Comparison of ENCODE assay signal across 1 cellular context in the genomic region with DNA sequence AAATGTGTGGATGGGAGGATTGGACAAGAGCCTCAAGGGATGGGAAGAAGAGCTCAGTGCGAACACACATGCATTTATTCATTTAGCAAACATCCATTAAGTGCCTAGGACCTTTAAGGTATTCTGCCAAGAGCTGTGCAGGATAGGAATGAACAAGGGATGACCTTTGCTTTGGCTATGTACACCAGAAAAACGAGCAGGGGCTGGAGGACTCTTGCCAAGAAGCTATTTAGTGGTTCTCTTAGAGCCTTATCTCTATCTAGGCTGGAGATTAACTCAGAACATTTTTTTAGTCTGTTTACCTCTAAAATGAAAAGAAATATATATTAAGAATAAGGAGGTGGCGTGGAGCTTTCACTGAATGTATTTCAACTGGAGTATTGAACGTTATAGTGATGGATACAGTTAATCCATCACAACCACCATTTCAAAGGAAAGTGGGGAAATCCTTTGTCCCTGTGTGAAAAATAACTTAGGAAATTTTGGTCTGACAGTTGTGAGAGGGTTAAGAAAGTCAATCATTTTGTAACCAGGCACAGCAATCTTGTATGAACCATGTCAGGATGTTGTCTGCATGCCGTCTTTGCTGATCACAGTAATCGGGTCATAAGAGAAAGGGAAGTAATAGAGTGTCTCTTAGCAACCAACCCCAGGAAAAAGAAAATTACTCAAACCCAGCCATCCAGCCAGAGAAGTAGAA.
A peak's percentile ranks its signal among the peaks of the same experiment; 100 is the strongest.
TF ChIP-seq lines count a peak whose summit lies in the region.

No MANE protein-coding gene starts in this region.

TF ChIP-seq in SK-N-SH, 30 proteins besides CTCF, POLR2A, EP300 and RAD21 (continued from another document):
- TF ChIP-seq, protein P1, sequence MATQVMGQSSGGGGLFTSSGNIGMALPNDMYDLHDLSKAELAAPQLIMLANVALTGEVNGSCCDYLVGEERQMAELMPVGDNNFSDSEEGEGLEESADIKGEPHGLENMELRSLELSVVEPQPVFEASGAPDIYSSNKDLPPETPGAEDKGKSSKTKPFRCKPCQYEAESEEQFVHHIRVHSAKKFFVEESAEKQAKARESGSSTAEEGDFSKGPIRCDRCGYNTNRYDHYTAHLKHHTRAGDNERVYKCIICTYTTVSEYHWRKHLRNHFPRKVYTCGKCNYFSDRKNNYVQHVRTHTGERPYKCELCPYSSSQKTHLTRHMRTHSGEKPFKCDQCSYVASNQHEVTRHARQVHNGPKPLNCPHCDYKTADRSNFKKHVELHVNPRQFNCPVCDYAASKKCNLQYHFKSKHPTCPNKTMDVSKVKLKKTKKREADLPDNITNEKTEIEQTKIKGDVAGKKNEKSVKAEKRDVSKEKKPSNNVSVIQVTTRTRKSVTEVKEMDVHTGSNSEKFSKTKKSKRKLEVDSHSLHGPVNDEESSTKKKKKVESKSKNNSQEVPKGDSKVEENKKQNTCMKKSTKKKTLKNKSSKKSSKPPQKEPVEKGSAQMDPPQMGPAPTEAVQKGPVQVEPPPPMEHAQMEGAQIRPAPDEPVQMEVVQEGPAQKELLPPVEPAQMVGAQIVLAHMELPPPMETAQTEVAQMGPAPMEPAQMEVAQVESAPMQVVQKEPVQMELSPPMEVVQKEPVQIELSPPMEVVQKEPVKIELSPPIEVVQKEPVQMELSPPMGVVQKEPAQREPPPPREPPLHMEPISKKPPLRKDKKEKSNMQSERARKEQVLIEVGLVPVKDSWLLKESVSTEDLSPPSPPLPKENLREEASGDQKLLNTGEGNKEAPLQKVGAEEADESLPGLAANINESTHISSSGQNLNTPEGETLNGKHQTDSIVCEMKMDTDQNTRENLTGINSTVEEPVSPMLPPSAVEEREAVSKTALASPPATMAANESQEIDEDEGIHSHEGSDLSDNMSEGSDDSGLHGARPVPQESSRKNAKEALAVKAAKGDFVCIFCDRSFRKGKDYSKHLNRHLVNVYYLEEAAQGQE (IDR thresholded peaks at IDR 0.05; ENCODE audit: low read depth, low read length) = no peak
- TF ChIP-seq USF2 (IDR thresholded peaks at IDR 0.05; ENCODE audit: borderline replicate concordance, low read depth, low read length) (no peak), NFIC (IDR thresholded peaks at IDR 0.05; ENCODE audit: borderline replicate concordance) (peak; percentile 93), TEAD4 (IDR thresholded peaks at IDR 0.05; ENCODE audit: borderline replicate concordance, insufficient read depth) (0 out of 2 replicates have a peak, but pooled peaks have one; percentile 53), GATA2 (CRISPR knock-in tag; IDR thresholded peaks at IDR 0.05) (no peak), IRF3 (IDR thresholded peaks at IDR 0.05; ENCODE audit: low read depth, low read length) (no peak), MEF2A (IDR thresholded peaks at IDR 0.05; ENCODE audit: borderline replicate concordance, low read depth) (no peak), FOXJ3 (CRISPR knock-in tag; IDR thresholded peaks at IDR 0.05) (no peak)
TF ChIP-seq in SK-N-SH: peak in this region for 8.
